9 cellular contexts compared by ENCODE assay signal in genomic region chr5:129460951-129461815, GRCh38. TPM values are rescaled to one million over a fixed set of nuclear protein-coding genes. Genes with fewer than 3 reads are reported as not detected.
DNase-seq lines count a peak whose midpoint lies in the region; FAIRE-seq and TF ChIP-seq lines count a peak whose summit lies in the region.
"Had no signal": no experiment of that assay in that cellular context is flagged by ENCODE, and none has a peak within 500 bp of the region (broad histone marks: within the 10 kb centered on the region; RNA-seq: fewer than 3 reads in every experiment).

No MANE protein-coding gene starts in this region.

- no peak overlapping the region for H3K27ac Mint-ChIP-seq in activated naive CD4-positive, alpha-beta T cell treated with anti-CD3 and anti-CD28 coated beads, Interleukin-2, amount 10 ng/mL, durations not matched to agents 7 days and 5 days

- H3K27me3 ChIP-seq in iPS-15b (ENCODE audit: control insufficient read depth, insufficient read depth, low read length) (peaks cover 6% of the 10 kb centered on the region), small intestine (ENCODE audit: control insufficient read depth in 2 of 2, insufficient read depth in 2 of 2, low read length in 2 of 2) (peaks cover 0 to 10% of the 10 kb centered on the region in 2 donors)

- H3K4me1 ChIP-seq in iPS-15b (ENCODE audit: control insufficient read depth, insufficient read depth, low read length) (peaks cover 5% of the 10 kb centered on the region), small intestine (ENCODE audit: control insufficient read depth in 2 of 2, insufficient read depth in 1 of 2, low read depth in 1 of 2, low read length in 1 of 2) (no peaks in the 10 kb centered on the region)

- H3K27ac ChIP-seq in small intestine (ENCODE audit: low read depth in 1 of 2, low read length in 1 of 2): no peak overlapping the region

- peaks cover 11% of the 10 kb centered on the region for H3K4me1 Mint-ChIP-seq in activated naive CD4-positive, alpha-beta T cell treated with anti-CD3 and anti-CD28 coated beads, Interleukin-2, amount 10 ng/mL, durations not matched to agents 7 days and 5 days

- H3K9me3 ChIP-seq in iPS-15b (ENCODE audit: control insufficient read depth, insufficient read depth, low read length) (no peaks in the 10 kb centered on the region), small intestine (ENCODE audit: control insufficient read depth, low read depth) (no peaks in the 10 kb centered on the region)

- FAIRE-seq in small intestine (lab: Jason Lieb, UNC): no peak
- no peak for FAIRE-seq in GM12892 (lab: Jason Lieb, UNC)

- peak overlapping the region; percentile 85 for H3K9ac ChIP-seq in iPS-15b (ENCODE audit: low read depth, low read length)

- peak overlapping the region; percentile 79 for H3K4me3 ChIP-seq in Jurkat, Clone E6-1 (ENCODE audit: low read length)
- H3K4me3 ChIP-seq in iPS-15b (ENCODE audit: low read depth, low read length) (peak overlapping the region; percentile 91), small intestine (ENCODE audit: low read depth in 1 of 2, low read length in 2 of 2) (peak overlapping the region; percentile 12 to 52)

- H3K27me3 Mint-ChIP-seq in activated naive CD4-positive, alpha-beta T cell treated with anti-CD3 and anti-CD28 coated beads, Interleukin-2, amount 10 ng/mL, durations not matched to agents 7 days and 5 days: peaks cover 39% of the 10 kb centered on the region

- CTCF ChIA-PET in activated naive CD4-positive, alpha-beta T cell treated with anti-CD3 and anti-CD28 coated beads, Interleukin-2, amount 10 ng/mL, durations not matched to agents 7 days and 5 days (lab: Charles Lee): no interaction called here

- TF ChIP-seq POLR2A in GM12892 (IDR thresholded peaks at IDR 0.05; ENCODE audit: low read depth, low read length): no peak

- H3K36me3 ChIP-seq in iPS-15b (ENCODE audit: control insufficient read depth, insufficient read depth, low read length): no peaks in the 10 kb centered on the region
- no peaks in the 10 kb centered on the region for H3K36me3 ChIP-seq in small intestine (ENCODE audit: control insufficient read depth in 2 of 2, insufficient read depth in 2 of 2, low read length in 2 of 2)

- 1% methylated on average over 61 to 90 of the region's 90 CpGs for WGBS in small intestine, 3 donors

- peak; percentile 31 for DNase-seq in activated naive CD4-positive, alpha-beta T cell treated with anti-CD3 and anti-CD28 coated beads, Interleukin-2, amount 10 ng/mL, durations not matched to agents 7 days and 5 days
- DNase-seq in activated naive CD4-positive, alpha-beta T cell (lab: John Stamatoyannopoulos, UW): no peak
- DNase-seq in Jurkat, Clone E6-1 (ENCODE audit: low read depth, low spot score): peak; percentile 70
- DNase-seq in anterior cingulate cortex (lab: John Stamatoyannopoulos, UW) (peak in 41 of 58 donors; percentile 5 to 58 (median 27)), small intestine (peak; percentile 44), GM12892 (ENCODE audit: insufficient read length) (no peak), NCI-H446 treated with DMSO at 0.1 percent for 48 hours (lab: John Stamatoyannopoulos, UW) (no peak)

- H3K4me3 Mint-ChIP-seq in activated naive CD4-positive, alpha-beta T cell treated with anti-CD3 and anti-CD28 coated beads, Interleukin-2, amount 10 ng/mL, durations not matched to agents 7 days and 5 days: peak overlapping the region; percentile 28
- H3K4me3 Mint-ChIP-seq: central memory CD8-positive, alpha-beta T cell had no signal

- H3K36me3 Mint-ChIP-seq in activated naive CD4-positive, alpha-beta T cell treated with anti-CD3 and anti-CD28 coated beads, Interleukin-2, amount 10 ng/mL, durations not matched to agents 7 days and 5 days: peaks cover 1% of the 10 kb centered on the region

- H3K9me3 Mint-ChIP-seq in activated naive CD4-positive, alpha-beta T cell treated with anti-CD3 and anti-CD28 coated beads, Interleukin-2, amount 10 ng/mL, durations not matched to agents 7 days and 5 days: no peaks in the 10 kb centered on the region

RNA-seq across cellular contexts. Expression of gene ADAMTS19, which starts 1.1 kb away (rescaled TPM):
- 0.88 TPM for polyA plus RNA-seq in Jurkat, Clone E6-1 (2012; ENCODE audit: insufficient read depth, insufficient read length)
- under 1 TPM in 1 of 3 donors, not detected in 2; 0.28 TPM for polyA plus RNA-seq in small intestine
- polyA plus RNA-seq in GM12892 (2012; ENCODE audit: missing spikeins): not detected

Comparison
In these comparisons a context has a peak if more than half of its experiments do, and no peak if none do; other contexts are left out.
1. DNase-seq: peak in activated naive CD4-positive, alpha-beta T cell treated with anti-CD3 and anti-CD28 coated beads, Interleukin-2, amount 10 ng/mL, durations not matched to agents 7 days and 5 days (single experiment), Jurkat, Clone E6-1 (single experiment), anterior cingulate cortex (41 of 58) and small intestine (single experiment); none in activated naive CD4-positive, alpha-beta T cell (0 of 4), GM12892 (single experiment) and NCI-H446 treated with DMSO at 0.1 percent for 48 hours (single experiment).
2. H3K4me3 ChIP-seq: peak in every context shown above with its lines; median percentile 91 in iPS-15b; 79 in Jurkat, Clone E6-1; 32 in small intestine.